12 cellular contexts compared by ENCODE assay signal in genomic region chr4:76373919-76374552, GRCh38. TPM values are rescaled to one million over a fixed set of nuclear protein-coding genes. Genes with fewer than 3 reads are reported as not detected.
DNase-seq lines count a peak whose midpoint lies in the region; TF ChIP-seq lines count a peak whose summit lies in the region.
"Had no signal": no experiment of that assay in that cellular context is flagged by ENCODE, and none has a peak within 500 bp of the region (broad histone marks: within the 10 kb centered on the region; RNA-seq: fewer than 3 reads in every experiment).

No MANE protein-coding gene starts in this region.

- no peaks in the 10 kb centered on the region for H3K27me3 ChIP-seq in skeletal muscle satellite cell (ENCODE audit: control insufficient read depth, insufficient read depth, low read length)
- H3K27me3 ChIP-seq: hepatocyte had no signal

- no peaks in the 10 kb centered on the region for H3K36me3 ChIP-seq in skeletal muscle satellite cell (ENCODE audit: insufficient read depth, low read length)
- H3K36me3 ChIP-seq: HAP-1, lower lobe of right lung had no signal

- peak overlapping the region; percentile 65 for H3K4me2 ChIP-seq in skeletal muscle satellite cell (ENCODE audit: low read length)
- H3K4me2 ChIP-seq: hepatocyte had no signal

- peak overlapping the region; percentile 34 for H3K9ac ChIP-seq in skeletal muscle satellite cell (ENCODE audit: low read depth, low read length)

- TF ChIP-seq CTCF in VCaP (conservative IDR thresholded peaks at IDR 0.05) = no peak
- no peak for TF ChIP-seq CTCF in GM20000 (IDR thresholded peaks at IDR 0.05; ENCODE audit: extremely low read depth, missing control alignments)

- H3K9me3 ChIP-seq in skeletal muscle satellite cell (replicated peaks; ENCODE audit: low read length) = no peaks in the 10 kb centered on the region
- H3K9me3 ChIP-seq: HAP-1, lower lobe of right lung had no signal

- DNase-seq in HT1080 (ENCODE audit: low read depth) (peak; percentile 80), fibroblast of peridontal ligament (ENCODE audit: extremely low read depth) (peak; percentile 17), SK-N-DZ (ENCODE audit: low spot score) (no peak), NCI-H1105 treated with DMSO at 0.1 percent for 48 hours (lab: John Stamatoyannopoulos, UW) (no peak), GM20000 (ENCODE audit: low spot score) (no peak)
- DNase-seq: activated effector memory CD4-positive, alpha-beta T cell treated with anti-CD3 and anti-CD28 coated beads, Interleukin-2, amount 50 U/mL, for 16 hours; lower lobe of right lung had no signal

- peak overlapping the region; percentile 48 for H3K4me3 ChIP-seq in skeletal muscle satellite cell (ENCODE audit: low read length)
- H3K4me3 ChIP-seq: HAP-1, hepatocyte, lower lobe of right lung had no signal

- H3K27ac ChIP-seq in VCaP = peak overlapping the region; percentile 68
- H3K27ac ChIP-seq: hepatocyte, lower lobe of right lung had no signal

- peaks cover 15% of the 10 kb centered on the region for H3K4me1 ChIP-seq in skeletal muscle satellite cell (ENCODE audit: control insufficient read depth, insufficient read depth, low read length)

RNA-seq across cellular contexts. Expression of gene CCDC158, which starts 46.9 kb away (rescaled TPM):
- not detected in 2 replicates for total RNA-seq in HT1080 (2014; rRNA removed; shearing (Covaris generic))
- not detected in 2 replicates for polyA plus RNA-seq in HT1080 (2015; cell fraction: cytosol; rRNA removed)
- polyA plus RNA-seq in HT1080 (2015; cell fraction: nucleus; rRNA removed) = not detected in 2 replicates
- not detected in 2 replicates for total RNA-seq in skeletal muscle satellite cell (2012; rRNA removed)
- not detected in 2 replicates for polyA plus RNA-seq in SK-N-DZ (2014; cell fraction: cytosol; rRNA removed)
- not detected in 2 replicates for polyA plus RNA-seq in SK-N-DZ (2014; cell fraction: nucleus; rRNA removed)
- total RNA-seq: hepatocyte had no signal
- polyA plus RNA-seq: neural cell had no signal

Comparison
In these comparisons a context has a peak if more than half of its experiments do, and no peak if none do; other contexts are left out.
1. DNase-seq: peak in HT1080 (single experiment) and fibroblast of peridontal ligament (single experiment); none in SK-N-DZ (single experiment), NCI-H1105 treated with DMSO at 0.1 percent for 48 hours (single experiment) and GM20000 (single experiment).